25 cellular contexts compared by ENCODE assay signal in the genomic region with DNA sequence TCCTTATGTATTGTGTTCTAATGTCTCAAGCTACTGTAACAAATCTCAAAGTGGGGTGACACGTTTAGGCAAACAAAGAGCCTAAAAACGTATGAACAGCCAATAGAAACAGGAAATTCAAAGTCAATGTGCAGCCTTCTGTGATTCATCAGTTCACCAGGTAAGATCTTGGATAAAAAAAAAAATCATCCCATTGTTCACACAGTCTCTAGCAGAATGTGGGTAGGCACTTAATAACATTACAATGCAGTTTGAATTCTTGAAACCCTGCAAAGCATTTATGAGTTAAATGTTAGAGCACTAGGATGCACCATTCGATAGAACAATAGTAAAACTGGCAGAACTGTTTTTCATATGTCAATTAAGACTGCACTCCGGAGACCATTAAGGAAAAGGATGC.
"Had no signal": no experiment of that assay in that cellular context is flagged by ENCODE, and none has a peak within 500 bp of the region (broad histone marks: within the 10 kb centered on the region; RNA-seq: fewer than 3 reads in every experiment).

No MANE protein-coding gene starts in this region.

- H3K9me3 Mint-ChIP-seq: activated CD4-positive, alpha-beta T cell treated with anti-CD3 and anti-CD28 coated beads, Interleukin-2, amount 10 ng/mL, durations not matched to agents 24 days and 14 days; activated CD8-positive, alpha-beta T cell treated with anti-CD3 and anti-CD28 coated beads for 36 hours; activated naive CD4-positive, alpha-beta T cell treated with anti-CD3 and anti-CD28 coated beads, Interleukin-2, amount 10 ng/mL, durations not matched to agents 7 days and 5 days; naive thymus-derived CD8-positive, alpha-beta T cell had no signal

- H3K4me3 ChIP-seq: cardiac muscle cell, esophagus squamous epithelium, gastroesophageal sphincter, sigmoid colon, smooth muscle cell, testis, vagina had no signal

- H3K27ac Mint-ChIP-seq: activated CD4-positive, alpha-beta T cell treated with anti-CD3 and anti-CD28 coated beads, Interleukin-2, amount 10 ng/mL, durations not matched to agents 24 days and 14 days; activated CD8-positive, alpha-beta memory T cell treated with anti-CD3 and anti-CD28 coated beads, Interleukin-2, amount 10 ng/mL, durations not matched to agents 7 days and 5 days; activated CD8-positive, alpha-beta T cell treated with anti-CD3 and anti-CD28 coated beads for 36 hours; activated naive CD4-positive, alpha-beta T cell treated with anti-CD3 and anti-CD28 coated beads, Interleukin-2, amount 10 ng/mL, durations not matched to agents 7 days and 5 days; naive thymus-derived CD8-positive, alpha-beta T cell had no signal

- H3K27me3 ChIP-seq: cardiac muscle cell, esophagus squamous epithelium, gastroesophageal sphincter, sigmoid colon, testis, vagina had no signal

- H3K36me3 Mint-ChIP-seq: activated CD8-positive, alpha-beta memory T cell treated with anti-CD3 and anti-CD28 coated beads, Interleukin-2, amount 10 ng/mL, durations not matched to agents 7 days and 5 days; activated naive CD4-positive, alpha-beta T cell treated with anti-CD3 and anti-CD28 coated beads, Interleukin-2, amount 10 ng/mL, durations not matched to agents 7 days and 5 days; naive thymus-derived CD8-positive, alpha-beta T cell had no signal

- H3K27me3 Mint-ChIP-seq: activated CD8-positive, alpha-beta memory T cell treated with anti-CD3 and anti-CD28 coated beads, Interleukin-2, amount 10 ng/mL, durations not matched to agents 7 days and 5 days; activated naive CD4-positive, alpha-beta T cell treated with anti-CD3 and anti-CD28 coated beads, Interleukin-2, amount 10 ng/mL, durations not matched to agents 7 days and 5 days had no signal

- H3K4me1 Mint-ChIP-seq: activated CD4-positive, alpha-beta T cell treated with anti-CD3 and anti-CD28 coated beads, Interleukin-2, amount 10 ng/mL, durations not matched to agents 24 days and 14 days; activated CD8-positive, alpha-beta memory T cell treated with anti-CD3 and anti-CD28 coated beads, Interleukin-2, amount 10 ng/mL, durations not matched to agents 7 days and 5 days; activated naive CD4-positive, alpha-beta T cell treated with anti-CD3 and anti-CD28 coated beads, Interleukin-2, amount 10 ng/mL, durations not matched to agents 7 days and 5 days had no signal

- H3K27ac ChIP-seq: cardiac muscle cell, esophagus squamous epithelium, gastroesophageal sphincter, sigmoid colon, testis, vagina had no signal

- DNase-seq: activated CD4-positive, alpha-beta T cell treated with anti-CD3 and anti-CD28 coated beads, Interleukin-2, amount 10 ng/mL, durations not matched to agents 24 days and 14 days; activated CD8-positive, alpha-beta memory T cell treated with anti-CD3 and anti-CD28 coated beads, Interleukin-2, amount 10 ng/mL, durations not matched to agents 7 days and 5 days; activated CD8-positive, alpha-beta T cell treated with anti-CD3 and anti-CD28 coated beads for 36 hours; activated effector memory CD4-positive, alpha-beta T cell treated with anti-CD3 and anti-CD28 coated beads, Interleukin-2, amount 50 U/mL, for 16 hours; activated naive CD4-positive, alpha-beta T cell treated with anti-CD3 and anti-CD28 coated beads, Interleukin-2, amount 10 ng/mL, durations not matched to agents 7 days and 5 days; activated T-cell treated with anti-CD3 and anti-CD28 coated beads for 4 hours; amygdala; cortex of kidney; effector CD4-positive, alpha-beta T cell; esophagus squamous epithelium; head of caudate nucleus; hypothalamus; naive thymus-derived CD8-positive, alpha-beta T cell; retina; sigmoid colon; stimulated activated CD4-positive, alpha-beta T cell treated with anti-CD3 and anti-CD28 coated beads, Interleukin-15, amount 100 ng/mL, for 24 hours; stimulated activated CD8-positive, alpha-beta memory T cell treated with anti-CD3 and anti-CD28 coated beads, Interleukin-4, amount 100 ng/mL, for 48 hours; stimulated activated naive CD4-positive, alpha-beta T cell; testis; trophoblast cell had no signal

- H3K4me2 ChIP-seq: smooth muscle cell had no signal

- H3K9me3 ChIP-seq: esophagus squamous epithelium, gastroesophageal sphincter, sigmoid colon, testis, vagina had no signal

- H3K4me3 Mint-ChIP-seq: activated CD4-positive, alpha-beta T cell treated with anti-CD3 and anti-CD28 coated beads, Interleukin-2, amount 10 ng/mL, durations not matched to agents 24 days and 14 days; activated CD8-positive, alpha-beta memory T cell treated with anti-CD3 and anti-CD28 coated beads, Interleukin-2, amount 10 ng/mL, durations not matched to agents 7 days and 5 days; activated CD8-positive, alpha-beta T cell treated with anti-CD3 and anti-CD28 coated beads for 36 hours; activated naive CD4-positive, alpha-beta T cell treated with anti-CD3 and anti-CD28 coated beads, Interleukin-2, amount 10 ng/mL, durations not matched to agents 7 days and 5 days; naive thymus-derived CD8-positive, alpha-beta T cell had no signal

- H3K4me1 ChIP-seq: esophagus squamous epithelium, gastroesophageal sphincter, sigmoid colon, testis had no signal

- H3K36me3 ChIP-seq: cardiac muscle cell, esophagus squamous epithelium, gastroesophageal sphincter, sigmoid colon, vagina had no signal

- ATAC-seq: activated CD4-positive, CD25-positive, alpha-beta regulatory T cell treated with anti-CD3 and anti-CD28 coated beads, Interleukin-2, amount 50 U/mL, for 24 hours; activated CD8-positive, alpha-beta memory T cell treated with anti-CD3 and anti-CD28 coated beads, Interleukin-2, amount 10 ng/mL, durations not matched to agents 7 days and 5 days; activated CD8-positive, alpha-beta T cell treated with anti-CD3 and anti-CD28 coated beads for 36 hours; gastroesophageal sphincter; naive thymus-derived CD8-positive, alpha-beta T cell had no signal
